Comparison of ENCODE assay signal across 8 cellular contexts in the genomic region with DNA sequence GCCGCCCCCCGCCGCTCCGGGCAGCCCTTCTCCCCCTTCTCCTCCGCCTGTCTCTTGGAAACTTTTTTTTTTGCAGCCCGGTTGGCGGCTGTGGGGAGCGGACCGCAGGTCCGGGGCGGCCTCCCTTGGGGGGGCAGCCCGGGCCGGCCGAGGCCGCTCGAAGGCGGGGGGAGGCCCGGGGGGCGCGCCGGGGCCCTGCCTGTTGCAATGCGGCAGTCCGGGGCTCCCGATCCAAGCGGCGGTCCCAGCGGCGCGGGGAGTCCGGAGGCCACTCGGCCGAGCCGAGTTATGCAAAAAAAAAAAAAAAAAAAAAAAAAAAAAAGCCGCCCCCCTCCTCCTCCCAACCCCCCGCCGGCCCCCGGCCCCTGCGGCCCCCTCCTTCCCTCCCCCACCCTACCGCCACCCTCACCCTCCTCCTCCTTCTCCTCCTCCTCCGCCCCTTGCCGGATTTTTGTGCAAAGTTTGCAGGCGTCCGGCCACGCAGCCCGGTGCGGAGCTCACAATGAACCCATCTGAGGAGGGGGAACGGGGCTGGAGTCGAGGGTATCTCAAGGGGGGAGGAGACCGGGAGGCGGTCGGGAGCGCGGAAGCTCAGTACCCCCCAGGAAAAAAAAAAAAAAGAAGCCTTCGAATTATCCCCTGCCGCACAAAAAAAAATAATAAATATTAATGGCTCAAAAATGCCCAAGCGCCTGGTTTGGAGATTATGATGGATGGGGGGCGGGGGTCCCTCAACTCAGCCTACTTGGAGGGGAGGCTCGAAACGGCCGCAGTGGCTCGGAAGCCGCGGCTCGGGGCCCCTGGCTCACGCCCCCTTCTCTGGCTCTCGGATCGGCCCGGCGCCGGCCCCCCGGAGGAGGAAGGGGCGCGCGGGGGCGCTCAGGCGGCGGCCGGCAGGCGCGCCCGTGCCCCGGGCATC. TPM values are rescaled to one million over a fixed set of nuclear protein-coding genes. Genes with fewer than 3 reads are reported as not detected.
DNase-seq lines count a peak whose midpoint lies in the region; ATAC-seq and TF ChIP-seq lines count a peak whose summit lies in the region.

Gene ZNF423 (minus strand): TSS at position 291 of the 919 bp plus-strand sequence. CDS start 338 bp downstream, outside the sequence.

- ATAC-seq in HG03045 (IDR thresholded peaks at IDR 0.05; ENCODE audit: unreplicated experiment) (no peak), GM21529 (IDR thresholded peaks at IDR 0.05; ENCODE audit: unreplicated experiment) (no peak)

- H3K9me3 ChIP-seq in iPS-18c (ENCODE audit: control insufficient read depth, insufficient read depth, low read length) (peaks cover 2% of the 10 kb centered on the region), smooth muscle cell (replicated peaks; ENCODE audit: low read depth) (no peaks in the 10 kb centered on the region)

- CTCF ChIA-PET in activated CD4-positive, alpha-beta T cell treated with anti-CD3 and anti-CD28 coated beads, Interleukin-2, amount 10 ng/mL, durations not matched to agents 7 days and 5 days (lab: Charles Lee), result interaction anchor here (0.6 to 2.0 kb wide), 2 partner anchors 81 to 169 kb away, joined by 3 to 4 read pairs; partner anchors contain the start of gene CNEP1R1

- H3K4me3 Mint-ChIP-seq in activated CD4-positive, alpha-beta T cell treated with anti-CD3 and anti-CD28 coated beads, Interleukin-2, amount 10 ng/mL, durations not matched to agents 7 days and 5 days, result peak within 1 kb of the TSS; percentile 61
- peak within 1 kb of the TSS; percentile 72 for H3K4me3 Mint-ChIP-seq in activated naive CD8-positive, alpha-beta T cell

- peaks cover 3% of the 10 kb centered on the region for H3F3A ChIP-seq in smooth muscle cell (ENCODE audit: low read depth)

- H3K27ac ChIP-seq in smooth muscle cell (ENCODE audit: low read depth), result peak within 1 kb of the TSS; percentile 63

- H3K36me3 ChIP-seq in smooth muscle cell (ENCODE audit: low read depth), result no peaks in the 10 kb centered on the region

- 1% methylated on average over 60 of the region's 82 CpGs for WGBS in smooth muscle cell (ENCODE audit: low lambda C conversion rate)

- POLR2A ChIA-PET in activated CD4-positive, alpha-beta T cell treated with anti-CD3 and anti-CD28 coated beads, Interleukin-2, amount 10 ng/mL, durations not matched to agents 7 days and 5 days (lab: Charles Lee), result no interaction called here

- no peak for DNase-seq in activated CD4-positive, alpha-beta T cell treated with anti-CD3 and anti-CD28 coated beads, Interleukin-2, amount 10 ng/mL, durations not matched to agents 7 days and 5 days
- no peak for DNase-seq in activated CD4-positive, alpha-beta T cell treated with anti-CD3 and anti-CD28 coated beads for 1 hour
- DNase-seq in smooth muscle cell (lab: John Stamatoyannopoulos, UW; ENCODE audit: unreplicated experiment), result no peak
- DNase-seq in NCI-H187 treated with DMSO at 0.1 percent for 48 hours (lab: John Stamatoyannopoulos, UW), result no peak

- H3K27me3 ChIP-seq in smooth muscle cell (ENCODE audit: low read depth), result no peaks in the 10 kb centered on the region

- H3K4me1 ChIP-seq in smooth muscle cell (ENCODE audit: low read depth), result peaks cover 31% of the 10 kb centered on the region

- H3K79me2 ChIP-seq in smooth muscle cell (ENCODE audit: low read depth), result peaks cover 27% of the 10 kb centered on the region

- H4K20me1 ChIP-seq in smooth muscle cell (ENCODE audit: low read depth), result peaks cover 18% of the 10 kb centered on the region

- peaks cover 13% of the 10 kb centered on the region for H3K4me1 Mint-ChIP-seq in activated CD4-positive, alpha-beta T cell treated with anti-CD3 and anti-CD28 coated beads, Interleukin-2, amount 10 ng/mL, durations not matched to agents 7 days and 5 days
- H3K4me1 Mint-ChIP-seq in activated naive CD8-positive, alpha-beta T cell (ENCODE audit: low read depth), result peaks cover 10% of the 10 kb centered on the region

- H3K4me3 ChIP-seq in iPS-18c (ENCODE audit: insufficient read depth, low read depth, low read length) (peak within 1 kb of the TSS; percentile 75), smooth muscle cell (peak within 1 kb of the TSS; percentile 98)

- no peaks in the 10 kb centered on the region for H3K9me3 Mint-ChIP-seq in activated CD4-positive, alpha-beta T cell treated with anti-CD3 and anti-CD28 coated beads, Interleukin-2, amount 10 ng/mL, durations not matched to agents 7 days and 5 days
- H3K9me3 Mint-ChIP-seq in activated naive CD8-positive, alpha-beta T cell (ENCODE audit: low read depth), result no peaks in the 10 kb centered on the region

- H2AFZ ChIP-seq in smooth muscle cell (ENCODE audit: low read depth), result peak within 1 kb of the TSS; percentile 84

- H3K9ac ChIP-seq in smooth muscle cell (ENCODE audit: low read depth), result peak within 1 kb of the TSS; percentile 54

- H3K36me3 Mint-ChIP-seq in activated CD4-positive, alpha-beta T cell treated with anti-CD3 and anti-CD28 coated beads, Interleukin-2, amount 10 ng/mL, durations not matched to agents 7 days and 5 days (ENCODE audit: low read depth), result peaks cover 1% of the 10 kb centered on the region
- H3K36me3 Mint-ChIP-seq in activated naive CD8-positive, alpha-beta T cell, result no peaks in the 10 kb centered on the region

- no peak for TF ChIP-seq CTCF in smooth muscle cell (IDR thresholded peaks at IDR 0.05; ENCODE audit: borderline replicate concordance, insufficient read depth, poor library complexity, severe bottlenecking)

- H3K27ac Mint-ChIP-seq in activated CD4-positive, alpha-beta T cell treated with anti-CD3 and anti-CD28 coated beads, Interleukin-2, amount 10 ng/mL, durations not matched to agents 7 days and 5 days, result no peak within 1 kb of the TSS
- no peak within 1 kb of the TSS for H3K27ac Mint-ChIP-seq in activated naive CD8-positive, alpha-beta T cell

- H3K27me3 Mint-ChIP-seq in activated CD4-positive, alpha-beta T cell treated with anti-CD3 and anti-CD28 coated beads, Interleukin-2, amount 10 ng/mL, durations not matched to agents 7 days and 5 days, result peaks cover 55% of the 10 kb centered on the region
- peaks cover 24% of the 10 kb centered on the region for H3K27me3 Mint-ChIP-seq in activated naive CD8-positive, alpha-beta T cell

- H3K4me2 ChIP-seq in smooth muscle cell, result peak within 1 kb of the TSS; percentile 96

RNA-seq across cellular contexts. Expression of gene ZNF423, which starts in this region (rescaled TPM):
- not detected for total RNA-seq in activated CD4-positive, alpha-beta T cell treated with anti-CD3 and anti-CD28 coated beads, Interleukin-2, amount 10 ng/mL, durations not matched to agents 7 days and 5 days
- total RNA-seq in smooth muscle cell, result 4.7 and 7.0 TPM in 2 replicates
- polyA plus RNA-seq in smooth muscle cell, result 6.9 and 8.8 TPM in 2 replicates
